In genomic region chr2:189610700-189611099, GRCh38 we compare ENCODE assay signal across 21 cellular contexts.
"Had no signal": no experiment of that assay in that cellular context is flagged by ENCODE, and none has a peak within 500 bp of the region (broad histone marks: within the 10 kb centered on the region; RNA-seq: fewer than 3 reads in every experiment).

No MANE protein-coding gene starts in this region.

- H3K9me3 ChIP-seq: gastrocnemius medialis, ovary, right atrium auricular region, sigmoid colon, stomach, thoracic aorta, vagina had no signal

- H3K9ac ChIP-seq: neural progenitor cell had no signal

- H3K4me3 ChIP-seq: dorsolateral prefrontal cortex, gastrocnemius medialis, neural progenitor cell, ovary, right atrium auricular region, sigmoid colon, skin epidermis, stomach, thoracic aorta, vagina had no signal

- H3K4me1 ChIP-seq: neural progenitor cell had no signal

- H3K27me3 ChIP-seq: dorsolateral prefrontal cortex, gastrocnemius medialis, neural progenitor cell, ovary, right atrium auricular region, sigmoid colon, stomach, vagina had no signal

- H3K27ac ChIP-seq: dorsolateral prefrontal cortex, gastrocnemius medialis, neural progenitor cell, ovary, right atrium auricular region, sigmoid colon, skin epidermis, thoracic aorta, vagina had no signal

- H2AFZ ChIP-seq: neural progenitor cell had no signal

- DNase-seq: cortex of kidney; dorsolateral prefrontal cortex; effector CD8-positive, alpha-beta T cell; gastrocnemius medialis; immature natural killer cell; kidney; left cardiac atrium; natural killer cell; nucleus accumbens; ovary; sigmoid colon; stimulated activated CD4-positive, alpha-beta T cell treated with anti-CD3 and anti-CD28 coated beads, Interleukin-12 subunit alpha, Interleukin-12 subunit beta, amount 100 ng/mL, for 4 hours; stimulated activated naive CD4-positive, alpha-beta T cell; stomach; substantia nigra had no signal

- H3K4me2 ChIP-seq: neural progenitor cell had no signal

- H3K36me3 ChIP-seq: gastrocnemius medialis, neural progenitor cell, ovary, right atrium auricular region, sigmoid colon, stomach, thoracic aorta, vagina had no signal

- ATAC-seq: esophagus mucosa, gastrocnemius medialis, left cardiac atrium, natural killer cell had no signal
